In genomic region chr5:57338068-57338848, GRCh38 we compare ENCODE assay signal across 1 cellular context.
TF ChIP-seq lines count a peak whose summit lies in the region.

No MANE protein-coding gene starts in this region.

TF ChIP-seq in K562, 482 proteins besides CTCF, POLR2A, EP300 and RAD21 (continued from another document):
- TF ChIP-seq ZNF518B (CRISPR knock-in tag; IDR thresholded peaks at IDR 0.05): no peak
- TF ChIP-seq LARP7 (IDR thresholded peaks at IDR 0.05): no peak
